ENCODE assay signal across 1 cellular context in the genomic region with DNA sequence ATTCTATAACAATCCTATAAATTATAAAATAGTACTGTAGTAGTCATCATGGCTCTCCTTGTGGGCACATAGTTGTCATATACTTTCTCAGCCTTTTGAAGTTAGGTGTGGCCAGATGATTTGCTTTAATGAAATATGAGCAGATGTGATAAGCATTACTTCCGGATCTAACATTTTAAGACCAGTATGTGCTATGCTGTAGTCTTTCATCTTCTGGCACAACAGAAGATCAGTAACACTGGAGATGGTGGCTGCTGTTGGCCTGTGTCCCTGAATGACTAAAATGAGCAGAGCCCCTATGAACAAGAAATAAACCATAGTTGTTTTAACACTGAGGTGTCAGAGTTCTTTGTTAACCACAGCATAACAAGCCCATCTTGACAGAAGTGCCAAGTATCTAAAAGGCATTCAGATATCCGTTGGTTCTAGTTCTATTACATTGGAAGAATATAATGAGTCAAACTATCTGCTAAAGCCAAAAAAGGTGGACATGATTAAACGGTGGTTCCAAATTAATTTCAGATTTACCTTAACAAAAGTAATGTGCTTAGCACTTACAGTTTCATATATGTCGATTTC.
TF ChIP-seq lines count a peak whose summit lies in the region.

No MANE protein-coding gene starts in this region.

TF ChIP-seq in HepG2, 621 proteins besides CTCF, POLR2A, EP300 and RAD21 (continued from another document):
- no peak for TF ChIP-seq ZNF839 (CRISPR knock-in tag; IDR thresholded peaks at IDR 0.05; ENCODE audit: borderline replicate concordance)
